In genomic region chr16:50153648-50154368, GRCh38 we compare ENCODE assay signal across 8 cellular contexts. TPM values are rescaled to one million over a fixed set of nuclear protein-coding genes. Genes with fewer than 3 reads are reported as not detected.
DNase-seq lines count a peak whose midpoint lies in the region; ATAC-seq and TF ChIP-seq lines count a peak whose summit lies in the region.

No MANE protein-coding gene starts in this region.

- TF ChIP-seq RAD21 in liver (IDR thresholded peaks at IDR 0.05), result no peak

- H3K4me3 ChIP-seq in liver (ENCODE audit: low read depth in 1 of 3, low read length in 3 of 3), result peak overlapping the region; percentile 60 to 97 (median 85)

- peak overlapping the region; percentile 78 for H3K27ac Mint-ChIP-seq in activated CD8-positive, alpha-beta memory T cell treated with anti-CD3 and anti-CD28 coated beads, Interleukin-2, amount 10 ng/mL, durations not matched to agents 7 days and 5 days
- H3K27ac Mint-ChIP-seq in chondrocyte (ENCODE audit: unreplicated experiment), result peak overlapping the region; percentile 69

- peak; percentile 23 for TF ChIP-seq CTCF in chondrocyte (IDR thresholded peaks at IDR 0.05)
- TF ChIP-seq CTCF in liver (IDR thresholded peaks at IDR 0.05; ENCODE audit: low read depth, low read length, missing input control), result no peak

- peak overlapping the region; percentile 63 to 92 for H3K9ac ChIP-seq in liver (ENCODE audit: low read depth in 1 of 2, low read length in 2 of 2)

- no peaks in the 10 kb centered on the region for H3K9me3 Mint-ChIP-seq in activated CD8-positive, alpha-beta memory T cell treated with anti-CD3 and anti-CD28 coated beads, Interleukin-2, amount 10 ng/mL, durations not matched to agents 7 days and 5 days (ENCODE audit: low read depth)
- H3K9me3 Mint-ChIP-seq in chondrocyte (ENCODE audit: low read depth), result no peaks in the 10 kb centered on the region

- peaks cover 4 to 33% (median 15%) of the 10 kb centered on the region in 4 donors for H3K4me1 ChIP-seq in liver (ENCODE audit: control insufficient read depth in 4 of 4, insufficient read depth in 4 of 4, low read length in 3 of 4)

- peak; percentile 17 for ATAC-seq in activated CD8-positive, alpha-beta memory T cell treated with anti-CD3 and anti-CD28 coated beads, Interleukin-2, amount 10 ng/mL, durations not matched to agents 7 days and 5 days
- peak; percentile 11 for ATAC-seq in HG02852 (IDR thresholded peaks at IDR 0.05; ENCODE audit: unreplicated experiment)

- H3K27ac ChIP-seq in liver (ENCODE audit: low read depth in 1 of 2, low read length in 2 of 2), result peak overlapping the region; percentile 79 to 93

- H3K9me3 ChIP-seq in liver (ENCODE audit: control insufficient read depth in 4 of 4, low read length in 3 of 4), result no peaks in the 10 kb centered on the region

- peak; percentile 63 for DNase-seq in activated CD8-positive, alpha-beta memory T cell treated with anti-CD3 and anti-CD28 coated beads, Interleukin-2, amount 10 ng/mL, durations not matched to agents 7 days and 5 days
- no peak for DNase-seq in activated CD8-positive, alpha-beta memory T cell treated with anti-CD3 and anti-CD28 coated beads, Interleukin-2, amount 50 U/mL, for 4 hours
- DNase-seq in RPMI7951 (ENCODE audit: low read depth) (peak; percentile 32), chondrocyte (ENCODE audit: low spot score) (no peak), ecto neural progenitor cell (ENCODE audit: low spot score) (no peak)
- peak; percentile 38 for DNase-seq in stimulated activated naive CD4-positive, alpha-beta T cell treated with Interleukin-2 at 50 U/mL for 16 hours (lab: John Stamatoyannopoulos, UW)

- H3K27me3 ChIP-seq in liver (ENCODE audit: control insufficient read depth in 4 of 4, insufficient read depth in 4 of 4, low read length in 3 of 4), result no peaks in the 10 kb centered on the region

- CTCF ChIA-PET in activated CD8-positive, alpha-beta memory T cell treated with anti-CD3 and anti-CD28 coated beads, Interleukin-2, amount 10 ng/mL, durations not matched to agents 7 days and 5 days (lab: Charles Lee), result interaction anchor here (0.5 to 0.8 kb wide), 2 partner anchors 32 to 123 kb away, joined by 3 read pairs; no protein-coding TSS in a partner anchor

- H3K36me3 ChIP-seq in liver (ENCODE audit: control insufficient read depth in 4 of 4, insufficient read depth in 3 of 4, low read depth in 1 of 4, low read length in 3 of 4), result no peaks in the 10 kb centered on the region

- no peaks in the 10 kb centered on the region for H3K27me3 Mint-ChIP-seq in activated CD8-positive, alpha-beta memory T cell treated with anti-CD3 and anti-CD28 coated beads, Interleukin-2, amount 10 ng/mL, durations not matched to agents 7 days and 5 days
- H3K27me3 Mint-ChIP-seq in chondrocyte (ENCODE audit: low read depth), result no peaks in the 10 kb centered on the region

- under 1% methylated on average over 80 of the region's 80 CpGs for WGBS in liver

- H3K36me3 Mint-ChIP-seq in activated CD8-positive, alpha-beta memory T cell treated with anti-CD3 and anti-CD28 coated beads, Interleukin-2, amount 10 ng/mL, durations not matched to agents 7 days and 5 days, result peaks cover 13% of the 10 kb centered on the region
- H3K36me3 Mint-ChIP-seq in chondrocyte (ENCODE audit: low read depth), result no peaks in the 10 kb centered on the region

- H3K4me3 Mint-ChIP-seq in activated CD8-positive, alpha-beta memory T cell treated with anti-CD3 and anti-CD28 coated beads, Interleukin-2, amount 10 ng/mL, durations not matched to agents 7 days and 5 days, result peak overlapping the region; percentile 80
- peak overlapping the region; percentile 78 for H3K4me3 Mint-ChIP-seq in chondrocyte (ENCODE audit: unreplicated experiment)

- peaks cover 40% of the 10 kb centered on the region for H3K4me1 Mint-ChIP-seq in activated CD8-positive, alpha-beta memory T cell treated with anti-CD3 and anti-CD28 coated beads, Interleukin-2, amount 10 ng/mL, durations not matched to agents 7 days and 5 days
- peaks cover 37% of the 10 kb centered on the region for H3K4me1 Mint-ChIP-seq in chondrocyte (ENCODE audit: low read depth)

TF ChIP-seq in liver, 16 proteins besides CTCF, POLR2A, EP300 and RAD21:
- TF ChIP-seq REST (IDR thresholded peaks at IDR 0.05) (no peak), JUND (IDR thresholded peaks at IDR 0.05) (no peak), HNF4G (IDR thresholded peaks at IDR 0.05) (no peak), FOXA2 (IDR thresholded peaks at IDR 0.05) (no peak), GABPA (IDR thresholded peaks at IDR 0.05 in 1 of 2, conservative IDR thresholded peaks at IDR 0.05 in 1 of 2) (no peak), HNF4A (conservative IDR thresholded peaks at IDR 0.05) (no peak), NR2F2 (IDR thresholded peaks at IDR 0.05) (no peak), ZBTB33 (IDR thresholded peaks at IDR 0.05) (no peak), EGR1 (IDR thresholded peaks at IDR 0.05; ENCODE audit: low read depth in 2 of 2) (no peak), FOXA1 (IDR thresholded peaks at IDR 0.05) (no peak), YY1 (IDR thresholded peaks at IDR 0.05) (no peak), SP1 (IDR thresholded peaks at IDR 0.05) (no peak), RXRA (IDR thresholded peaks at IDR 0.05) (no peak), ATF3 (IDR thresholded peaks at IDR 0.05) (no peak), MAX (IDR thresholded peaks at IDR 0.05) (no peak), TAF1 (conservative IDR thresholded peaks at IDR 0.05) (no peak)

RNA-seq across cellular contexts. Expression of gene TENT4B, which starts 0.7 kb away (rescaled TPM):
- 10 to 100 TPM; 18.5 to 19.7 TPM for total RNA-seq in activated CD8-positive, alpha-beta memory T cell treated with anti-CD3 and anti-CD28 coated beads, Interleukin-2, amount 10 ng/mL, durations not matched to agents 7 days and 5 days
- 9.5 and 9.8 TPM in 2 replicates for total RNA-seq in RPMI7951 (2014; rRNA removed; shearing (Covaris generic))
- total RNA-seq in chondrocyte (8.4 to 9.8 TPM (median 9.2 TPM) in 3 replicates), liver (10 to 100 TPM in 1 of 2 donors, 1 to 10 TPM in 1; 7.5 to 10.8 TPM)
- 1 to 10 TPM; 4.2 to 8.3 TPM for polyA plus RNA-seq in liver

Comparison
In these comparisons a context has a peak if more than half of its experiments do, and no peak if none do; other contexts are left out.
1. DNase-seq: peak in activated CD8-positive, alpha-beta memory T cell treated with anti-CD3 and anti-CD28 coated beads, Interleukin-2, amount 10 ng/mL, durations not matched to agents 7 days and 5 days (single experiment), RPMI7951 (single experiment) and stimulated activated naive CD4-positive, alpha-beta T cell treated with Interleukin-2 at 50 U/mL for 16 hours (single experiment); none in activated CD8-positive, alpha-beta memory T cell treated with anti-CD3 and anti-CD28 coated beads, Interleukin-2, amount 50 U/mL, for 4 hours (single experiment), chondrocyte (single experiment) and ecto neural progenitor cell (single experiment).